Comparison of ENCODE assay signal across 10 cellular contexts in the genomic region with DNA sequence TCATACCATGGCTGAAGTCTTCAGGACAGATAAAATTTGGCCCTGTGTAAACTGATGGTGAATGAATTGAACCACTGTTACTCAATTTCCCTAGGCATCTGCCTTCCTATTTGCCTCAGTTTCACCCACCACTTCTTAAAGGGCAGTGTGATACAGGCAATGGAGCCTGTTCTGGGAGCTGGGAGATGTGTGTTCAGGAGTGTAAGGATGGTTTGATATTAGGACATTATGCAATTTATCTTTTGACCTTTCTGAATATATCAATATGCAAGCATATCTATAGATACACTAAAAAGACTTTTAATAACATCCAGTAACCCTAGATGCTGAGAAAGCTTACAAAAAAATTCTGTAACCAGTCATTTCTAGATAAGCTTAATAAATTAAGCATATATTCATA. TPM values are rescaled to one million over a fixed set of nuclear protein-coding genes. Genes with fewer than 3 reads are reported as not detected.
DNase-seq lines count a peak whose midpoint lies in the region; TF ChIP-seq lines count a peak whose summit lies in the region.
"Had no signal": no experiment of that assay in that cellular context is flagged by ENCODE, and none has a peak within 500 bp of the region (broad histone marks: within the 10 kb centered on the region; RNA-seq: fewer than 3 reads in every experiment).

No MANE protein-coding gene starts in this region.

- H3K4me1 ChIP-seq in CD8-positive, alpha-beta memory T cell (ENCODE audit: insufficient read depth, low read length), result peaks cover 5% of the 10 kb centered on the region
- H3K4me1 ChIP-seq in HUES64 (ENCODE audit: insufficient read depth, low read length) (no peaks in the 10 kb centered on the region), endodermal cell (ENCODE audit: control insufficient read depth, insufficient read depth, low read length) (no peaks in the 10 kb centered on the region)

- H3K4me3 Mint-ChIP-seq in CD8-positive, alpha-beta memory T cell, result peak overlapping the region; percentile 51 to 79 (median 76)
- H3K4me3 Mint-ChIP-seq in endodermal cell (peak overlapping the region; percentile 73), osteocyte (ENCODE audit: unreplicated experiment) (peak overlapping the region; percentile 71)

- TF ChIP-seq CTCF in endodermal cell (conservative IDR thresholded peaks at IDR 0.05), result no peak
- no peak for TF ChIP-seq CTCF in osteocyte (IDR thresholded peaks at IDR 0.05)

- no peaks in the 10 kb centered on the region for H3K9me3 ChIP-seq in CD8-positive, alpha-beta memory T cell (ENCODE audit: low read length)
- peaks cover 55% of the 10 kb centered on the region for H3K9me3 ChIP-seq in HUES64 (ENCODE audit: insufficient read depth, low read depth, low read length)
- H3K9me3 ChIP-seq in endodermal cell (ENCODE audit: control insufficient read depth, low read length), result peaks cover 57% of the 10 kb centered on the region
- H3K9me3 ChIP-seq: pancreas had no signal

- H3K27me3 ChIP-seq in CD8-positive, alpha-beta memory T cell (ENCODE audit: insufficient read depth, low read length, poor library complexity, severe bottlenecking), result no peaks in the 10 kb centered on the region
- H3K27me3 ChIP-seq in HUES64 (ENCODE audit: insufficient read depth, low read length) (no peaks in the 10 kb centered on the region), endodermal cell (ENCODE audit: control insufficient read depth, insufficient read depth, low read length, poor library complexity, severe bottlenecking) (no peaks in the 10 kb centered on the region)
- H3K27me3 ChIP-seq: pancreas had no signal

- CTCF ChIA-PET in CD8-positive, alpha-beta memory T cell (lab: Charles Lee), result no interaction called here

- H3K4me3 ChIP-seq in CD8-positive, alpha-beta memory T cell (ENCODE audit: low read length), result peak overlapping the region; percentile 74
- H3K4me3 ChIP-seq in HUES64 (ENCODE audit: low read length), result peak overlapping the region; percentile 58; the same call in 1 of the 2 replicates
- no peak overlapping the region for H3K4me3 ChIP-seq in endodermal cell (ENCODE audit: low read length)

- POLR2A ChIA-PET in CD8-positive, alpha-beta memory T cell (lab: Charles Lee), result no interaction called here

- H3K9ac ChIP-seq in HUES64 (ENCODE audit: low read depth, low read length) (no peak overlapping the region), endodermal cell (ENCODE audit: extremely low read depth, low read length, poor library complexity, severe bottlenecking) (no peak overlapping the region)

- no peaks in the 10 kb centered on the region for H3K36me3 ChIP-seq in CD8-positive, alpha-beta memory T cell (ENCODE audit: insufficient read depth, low read length)
- H3K36me3 ChIP-seq in HUES64 (ENCODE audit: insufficient read depth, low read length), result no peaks in the 10 kb centered on the region
- H3K36me3 ChIP-seq in endodermal cell (ENCODE audit: control insufficient read depth, insufficient read depth, low read length), result no peaks in the 10 kb centered on the region
- H3K36me3 ChIP-seq: pancreas had no signal

- peaks cover 0 to 13% (median 8%) of the 10 kb centered on the region in 5 donors for H3K9me3 Mint-ChIP-seq in CD8-positive, alpha-beta memory T cell
- H3K9me3 Mint-ChIP-seq in endodermal cell (peaks cover 2% of the 10 kb centered on the region), osteocyte (ENCODE audit: unreplicated experiment) (peaks cover 6% of the 10 kb centered on the region)

- no peaks in the 10 kb centered on the region for H3K36me3 Mint-ChIP-seq in CD8-positive, alpha-beta memory T cell
- H3K36me3 Mint-ChIP-seq in endodermal cell (ENCODE audit: low read depth) (no peaks in the 10 kb centered on the region), osteocyte (ENCODE audit: unreplicated experiment) (no peaks in the 10 kb centered on the region)

- no peak overlapping the region for H3K27ac ChIP-seq in CD8-positive, alpha-beta memory T cell (ENCODE audit: low read depth, low read length)
- H3K27ac ChIP-seq in HUES64 (ENCODE audit: low read depth, low read length) (no peak overlapping the region), endodermal cell (ENCODE audit: low read depth, low read length) (no peak overlapping the region)

- H3K4me1 Mint-ChIP-seq in CD8-positive, alpha-beta memory T cell, result peaks cover 9 to 14% (median 10%) of the 10 kb centered on the region in 3 donors
- H3K4me1 Mint-ChIP-seq in endodermal cell, result no peaks in the 10 kb centered on the region
- peaks cover 6% of the 10 kb centered on the region for H3K4me1 Mint-ChIP-seq in osteocyte (ENCODE audit: unreplicated experiment)

- DNase-seq in CD8-positive, alpha-beta memory T cell, result no peak
- no peak for DNase-seq in endodermal cell
- no peak for DNase-seq in osteocyte (ENCODE audit: extremely low spot score, unreplicated experiment)
- DNase-seq in NCI-H69 (lab: John Stamatoyannopoulos, UW), result no peak
- no peak for DNase-seq in NCI-H748 (lab: John Stamatoyannopoulos, UW; ENCODE audit: unreplicated experiment)
- no peak for DNase-seq in kidney tubule cell (ENCODE audit: low spot score)

- no peak overlapping the region for H3K27ac Mint-ChIP-seq in CD8-positive, alpha-beta memory T cell
- H3K27ac Mint-ChIP-seq in endodermal cell, result no peak overlapping the region
- H3K27ac Mint-ChIP-seq in osteocyte (ENCODE audit: unreplicated experiment), result no peak overlapping the region

- H3K27me3 Mint-ChIP-seq in CD8-positive, alpha-beta memory T cell, result peaks cover 30 to 59% of the 10 kb centered on the region in 2 donors
- H3K27me3 Mint-ChIP-seq in endodermal cell (ENCODE audit: insufficient read depth) (peaks cover 20% of the 10 kb centered on the region), osteocyte (ENCODE audit: unreplicated experiment) (no peaks in the 10 kb centered on the region)

RNA-seq across cellular contexts. Expression of gene IZUMO2, which starts 14.6 kb away (rescaled TPM):
- not detected for total RNA-seq in CD8-positive, alpha-beta memory T cell
- polyA plus RNA-seq in CD8-positive, alpha-beta memory T cell, result not detected
- not detected for polyA plus RNA-seq in HUES64 (2013, experiment 1 of 2)
- not detected for polyA plus RNA-seq in HUES64 (2013, experiment 2 of 2)
- total RNA-seq in endodermal cell (not detected), osteocyte (not detected in 2 replicates)
- not detected for polyA plus RNA-seq in endodermal cell (2013, experiment 1 of 2)
- not detected for polyA plus RNA-seq in endodermal cell (2013, experiment 2 of 2)
- total RNA-seq: bronchial epithelial cell, left cardiac atrium, pancreas had no signal
- polyA plus RNA-seq: pancreas had no signal

RNA-seq across cellular contexts. Expression of gene MYH14, which starts 54.9 kb away (rescaled TPM):
- total RNA-seq in CD8-positive, alpha-beta memory T cell, result not detected
- polyA plus RNA-seq in CD8-positive, alpha-beta memory T cell, result not detected
- 2.1 TPM for polyA plus RNA-seq in HUES64 (2013, experiment 1 of 2)
- 3.0 TPM for polyA plus RNA-seq in HUES64 (2013, experiment 2 of 2)
- total RNA-seq in endodermal cell, result 10 to 100 TPM; 12.8 to 16.7 TPM
- 1.1 TPM for polyA plus RNA-seq in endodermal cell (2013, experiment 1 of 2)
- polyA plus RNA-seq in endodermal cell (2013, experiment 2 of 2), result 0.99 TPM
- not detected in 2 replicates for total RNA-seq in osteocyte

Comparison
In these comparisons a context has a peak if more than half of its experiments do, and no peak if none do; other contexts are left out.
1. RNA of gene MYH14, which starts 54.9 kb away (total RNA-seq): 12.8 to 16.7 TPM in endodermal cell; not detected in CD8-positive, alpha-beta memory T cell and not detected in osteocyte; every median in the first group is over 10 times any median in the second.
2. Peak in every context shown above with its lines, with median percentiles within 50 percentile points of each other: H3K4me3 Mint-ChIP-seq.